1 cellular context compared by ENCODE assay signal in genomic region chr14:91398707-91399106, GRCh38.
TF ChIP-seq lines count a peak whose summit lies in the region.

No MANE protein-coding gene starts in this region.

TF ChIP-seq in GM12891, 5 proteins besides CTCF, POLR2A, EP300 and RAD21:
- no peak for TF ChIP-seq PAX5 (IDR thresholded peaks at IDR 0.05; ENCODE audit: insufficient read depth, low read length, severe bottlenecking)
